Comparison of ENCODE assay signal across 1 cellular context in genomic region chr9:23822331-23823169, GRCh38.
TF ChIP-seq lines count a peak whose summit lies in the region.

No MANE protein-coding gene starts in this region.

TF ChIP-seq in WTC11, 78 proteins besides CTCF, POLR2A, EP300 and RAD21 (continued from another document):
- TF ChIP-seq AFF4 (CRISPR knock-in tag; IDR thresholded peaks at IDR 0.05; ENCODE audit: borderline replicate concordance), result no peak
- TF ChIP-seq HMGXB4 (CRISPR knock-in tag; IDR thresholded peaks at IDR 0.05), result 0 out of 2 replicates have a peak, but pooled peaks have one; percentile 51
- peak; percentile 61; the same call in 1 of the 2 replicates for TF ChIP-seq ESRRA (CRISPR knock-in tag; IDR thresholded peaks at IDR 0.05; ENCODE audit: borderline replicate concordance)
- 0 out of 2 replicates have a peak, but pooled peaks have one; percentile 61 for TF ChIP-seq FOXP4 (CRISPR knock-in tag; IDR thresholded peaks at IDR 0.05)
- peak; percentile 78 for TF ChIP-seq ETV6 (CRISPR knock-in tag; IDR thresholded peaks at IDR 0.05)
- TF ChIP-seq MAX (CRISPR knock-in tag; IDR thresholded peaks at IDR 0.05), result peak; percentile 69
- TF ChIP-seq ERG (CRISPR knock-in tag; IDR thresholded peaks at IDR 0.05), result no peak
- no peak for TF ChIP-seq ATF3 (CRISPR knock-in tag; conservative IDR thresholded peaks at IDR 0.05)
- TF ChIP-seq ATF1 (CRISPR knock-in tag; IDR thresholded peaks at IDR 0.05), result no peak
- 0 out of 2 replicates have a peak, but pooled peaks have one; percentile 9 for TF ChIP-seq USF2 (CRISPR knock-in tag; IDR thresholded peaks at IDR 0.05)
- peak; percentile 36; the same call in 1 of the 2 replicates for TF ChIP-seq ZNF232 (CRISPR knock-in tag; IDR thresholded peaks at IDR 0.05)
